19 cellular contexts compared by ENCODE assay signal in genomic region chr21:34166468-34166867, GRCh38.
DNase-seq lines count a peak whose midpoint lies in the region; TF ChIP-seq lines count a peak whose summit lies in the region.
"Had no signal": no experiment of that assay in that cellular context is flagged by ENCODE, and none has a peak within 500 bp of the region (broad histone marks: within the 10 kb centered on the region; RNA-seq: fewer than 3 reads in every experiment).

No MANE protein-coding gene starts in this region.

- H3K9me3 Mint-ChIP-seq in Calu3 (ENCODE audit: low read depth, unreplicated experiment) = peaks cover 12% of the 10 kb centered on the region
- peaks cover 2 to 94% (median 83%) of the 10 kb centered on the region in 8 donors for H3K9me3 Mint-ChIP-seq in CD4-positive, alpha-beta memory T cell

- intact Hi-C loops in Calu3 (cut with micrococcal nuclease; ENCODE audit: unreplicated experiment) (no loop called here), colonic mucosa (cut with DNase I) (no loop called here)
- intact Hi-C loops in CD4-positive, alpha-beta memory T cell (cut with micrococcal nuclease) = no loop called here

- CTCF ChIA-PET in Calu3 (lab: Charles Lee) = no interaction called here
- CTCF ChIA-PET in CD4-positive, alpha-beta memory T cell (lab: Charles Lee; ENCODE audit: partially characterized antibody) = interaction anchor here (0.6 to 1.7 kb wide), 3 partner anchors 9 to 242 kb away, joined by 3 to 5 read pairs (median 4); no protein-coding TSS in a partner anchor

- peak overlapping the region in 7 of 10 experiments; percentile 5 to 49 (median 23); a peak in 8 of 20 replicates for H3K4me3 ChIP-seq in BLaER1 treated with 17β-estradiol and CSF1 and Interleukin-3, amounts not matched to agents 10 nM and 100 nM
- H3K4me3 ChIP-seq in fibroblast of lung (replicated peaks in 1 of 4; ENCODE audit: control extremely low read depth in 1 of 4, insufficient read depth in 1 of 4, low read depth in 3 of 4, low read length in 4 of 4) (no peak overlapping the region), colonic mucosa (no peak overlapping the region)
- no peak overlapping the region for H3K4me3 ChIP-seq in CD4-positive, alpha-beta memory T cell (ENCODE audit: low read length in 2 of 2)
- H3K4me3 ChIP-seq: lung, suprapubic skin had no signal

- H3K9ac ChIP-seq in BLaER1 treated with 17β-estradiol and CSF1 and Interleukin-3, amounts not matched to agents 10 nM and 100 nM = no peak overlapping the region
- no peak overlapping the region for H3K9ac ChIP-seq in fibroblast of lung (ENCODE audit: insufficient read depth, low read length)
- H3K9ac ChIP-seq in colonic mucosa (ENCODE audit: low read depth in 2 of 2, low read length in 2 of 2) = no peak overlapping the region

- H3K4me1 ChIP-seq in BLaER1 treated with 17β-estradiol and CSF1 and Interleukin-3, amounts not matched to agents 10 nM and 100 nM = no peaks in the 10 kb centered on the region
- H3K4me1 ChIP-seq in fibroblast of lung (ENCODE audit: control insufficient read depth, extremely low read depth, insufficient read depth, low read length) = no peaks in the 10 kb centered on the region
- H3K4me1 ChIP-seq in colonic mucosa = no peaks in the 10 kb centered on the region
- no peaks in the 10 kb centered on the region for H3K4me1 ChIP-seq in CD4-positive, alpha-beta memory T cell (ENCODE audit: insufficient read depth, low read length)
- H3K4me1 ChIP-seq: suprapubic skin had no signal

- no peaks in the 10 kb centered on the region for H3K4me1 Mint-ChIP-seq in Calu3 (ENCODE audit: low read depth, unreplicated experiment)
- H3K4me1 Mint-ChIP-seq in CD4-positive, alpha-beta memory T cell = no peaks in the 10 kb centered on the region
- H3K4me1 Mint-ChIP-seq: activated naive CD8-positive, alpha-beta T cell treated with anti-CD3 and anti-CD28 coated beads, Interleukin-2, amount 10 ng/mL, durations not matched to agents 7 days and 5 days had no signal

- no peak overlapping the region for H2AFZ ChIP-seq in fibroblast of lung (ENCODE audit: low read length)
- H2AFZ ChIP-seq: hepatocyte had no signal

- no peak overlapping the region for H3K4me3 Mint-ChIP-seq in Calu3 (ENCODE audit: low read depth, unreplicated experiment)
- no peak overlapping the region for H3K4me3 Mint-ChIP-seq in CD4-positive, alpha-beta memory T cell
- H3K4me3 Mint-ChIP-seq: activated naive CD8-positive, alpha-beta T cell treated with anti-CD3 and anti-CD28 coated beads, Interleukin-2, amount 10 ng/mL, durations not matched to agents 7 days and 5 days; dendritic cell treated with granulocyte-macrophage colony-stimulating factor and Interleukin-4, amounts not matched to agents 40 ng/mL and 50 ng/mL, for 4 days had no signal

- no peaks in the 10 kb centered on the region for H3K27me3 Mint-ChIP-seq in Calu3 (ENCODE audit: unreplicated experiment)
- H3K27me3 Mint-ChIP-seq in CD4-positive, alpha-beta memory T cell = no peaks in the 10 kb centered on the region
- H3K27me3 Mint-ChIP-seq: activated naive CD8-positive, alpha-beta T cell treated with anti-CD3 and anti-CD28 coated beads, Interleukin-2, amount 10 ng/mL, durations not matched to agents 7 days and 5 days; dendritic cell treated with granulocyte-macrophage colony-stimulating factor and Interleukin-4, amounts not matched to agents 40 ng/mL and 50 ng/mL, for 4 days had no signal

- H3K36me3 Mint-ChIP-seq in Calu3 (ENCODE audit: insufficient read depth, unreplicated experiment) = no peaks in the 10 kb centered on the region
- H3K36me3 Mint-ChIP-seq in CD4-positive, alpha-beta memory T cell = peaks cover 50 to 57% of the 10 kb centered on the region in 2 donors

- DNase-seq in Calu3 (peak; percentile 4), OCI-M1 (lab: John Stamatoyannopoulos, UW) (peak; percentile 17), fibroblast of lung (ENCODE audit: low read depth in 2 of 2) (peak; percentile 12 to 23), HK-2 (ENCODE audit: unreplicated experiment) (no peak), colonic mucosa (no peak), SKM-1 treated with dmso at 0.1 percent for 144 hours (lab: John Stamatoyannopoulos, UW; ENCODE audit: unreplicated experiment) (no peak)
- DNase-seq in CD4-positive, alpha-beta memory T cell = no peak
- DNase-seq: activated naive CD8-positive, alpha-beta T cell treated with anti-CD3 and anti-CD28 coated beads, Interleukin-2, amount 10 ng/mL, durations not matched to agents 7 days and 5 days; AML-193; COR-L47; NCI-H1436; NCI-H2171; stimulated activated CD4-positive, alpha-beta T cell treated with anti-CD3 and anti-CD28 coated beads, Interleukin-15, amount 100 ng/mL, for 24 hours; WERI-Rb-1 had no signal

- H3K36me3 ChIP-seq in BLaER1 treated with 17β-estradiol and CSF1 and Interleukin-3, amounts not matched to agents 10 nM and 100 nM = peaks cover 30 to 89% (median 54%) of the 10 kb centered on the region in 11 experiments; a peak in 21 of 22 replicates
- no peaks in the 10 kb centered on the region for H3K36me3 ChIP-seq in fibroblast of lung (ENCODE audit: control insufficient read depth, insufficient read depth, low read length)
- H3K36me3 ChIP-seq in colonic mucosa = no peaks in the 10 kb centered on the region
- no peaks in the 10 kb centered on the region for H3K36me3 ChIP-seq in CD4-positive, alpha-beta memory T cell (ENCODE audit: insufficient read depth, low read length)
- H3K36me3 ChIP-seq: suprapubic skin, WERI-Rb-1 had no signal

- H3K27ac Mint-ChIP-seq in Calu3 (ENCODE audit: unreplicated experiment) = no peak overlapping the region
- H3K27ac Mint-ChIP-seq in CD4-positive, alpha-beta memory T cell = no peak overlapping the region
- H3K27ac Mint-ChIP-seq: activated naive CD8-positive, alpha-beta T cell treated with anti-CD3 and anti-CD28 coated beads, Interleukin-2, amount 10 ng/mL, durations not matched to agents 7 days and 5 days; dendritic cell treated with granulocyte-macrophage colony-stimulating factor and Interleukin-4, amounts not matched to agents 40 ng/mL and 50 ng/mL, for 4 days had no signal

- H3K9me3 ChIP-seq in BLaER1 treated with 17β-estradiol and CSF1 and Interleukin-3, amounts not matched to agents 10 nM and 100 nM (replicated peaks in 1 of 11) = peaks cover 97 to 100% (median 99%) of the 10 kb centered on the region in 11 experiments
- H3K9me3 ChIP-seq in fibroblast of lung (ENCODE audit: control insufficient read depth, insufficient read depth, low read depth, low read length) (peaks cover 5% of the 10 kb centered on the region), colonic mucosa (peaks cover 11% of the 10 kb centered on the region)
- peaks cover 8 to 32% of the 10 kb centered on the region in 2 donors for H3K9me3 ChIP-seq in CD4-positive, alpha-beta memory T cell (ENCODE audit: control insufficient read depth in 1 of 2, low read length in 2 of 2)

- no peaks in the 10 kb centered on the region for H3K79me2 ChIP-seq in fibroblast of lung (ENCODE audit: control insufficient read depth, insufficient read depth, low read length)
- H3K79me2 ChIP-seq: hepatocyte had no signal

- H4K20me1 ChIP-seq in BLaER1 treated with 17β-estradiol and CSF1 and Interleukin-3, amounts not matched to agents 10 nM and 100 nM = no peaks in the 10 kb centered on the region
- H4K20me1 ChIP-seq in fibroblast of lung (ENCODE audit: control insufficient read depth, extremely low read depth, insufficient read depth, low read length) = no peaks in the 10 kb centered on the region

- no peak overlapping the region for H3K4me2 ChIP-seq in BLaER1 treated with 17β-estradiol and CSF1 and Interleukin-3, amounts not matched to agents 10 nM and 100 nM
- no peak overlapping the region for H3K4me2 ChIP-seq in fibroblast of lung (ENCODE audit: extremely low read depth, insufficient read depth, low read length)
- H3K4me2 ChIP-seq: hepatocyte had no signal

- H3K27ac ChIP-seq in BLaER1 treated with 17β-estradiol and CSF1 and Interleukin-3, amounts not matched to agents 10 nM and 100 nM = no peak overlapping the region
- H3K27ac ChIP-seq in fibroblast of lung (ENCODE audit: insufficient read depth, low read length) (no peak overlapping the region), colonic mucosa (no peak overlapping the region)
- no peak overlapping the region for H3K27ac ChIP-seq in CD4-positive, alpha-beta memory T cell (ENCODE audit: low read depth, low read length)
- H3K27ac ChIP-seq: hepatocyte, suprapubic skin, WERI-Rb-1 had no signal

- POLR2A ChIA-PET in CD4-positive, alpha-beta memory T cell (lab: Charles Lee; ENCODE audit: partially characterized antibody) = no interaction called here

- no TSS peak for BruUV-seq in Calu3 (replicated peaks; lab: Mats Ljungman, UMichigan)

- TF ChIP-seq CTCF in Calu3 (IDR thresholded peaks at IDR 0.05; ENCODE audit: unreplicated experiment) (no peak), fibroblast of lung (conservative IDR thresholded peaks at IDR 0.05 in 1 of 2, IDR thresholded peaks at IDR 0.05 in 1 of 2; ENCODE audit: low read depth in 1 of 2, low read length in 2 of 2) (no peak), colonic mucosa (IDR thresholded peaks at IDR 0.05) (no peak)

- no peaks in the 10 kb centered on the region for H3K27me3 ChIP-seq in BLaER1 treated with 17β-estradiol and CSF1 and Interleukin-3, amounts not matched to agents 10 nM and 100 nM
- no peaks in the 10 kb centered on the region for H3K27me3 ChIP-seq in fibroblast of lung (ENCODE audit: control insufficient read depth, insufficient read depth, low read length)
- no peaks in the 10 kb centered on the region for H3K27me3 ChIP-seq in colonic mucosa
- no peaks in the 10 kb centered on the region for H3K27me3 ChIP-seq in CD4-positive, alpha-beta memory T cell (ENCODE audit: insufficient read depth, low read length)
- H3K27me3 ChIP-seq: hepatocyte, suprapubic skin had no signal

Comparison
In these comparisons a context has a peak if more than half of its experiments do, and no peak if none do; other contexts are left out.
1. H3K4me3 ChIP-seq: peak in BLaER1 treated with 17β-estradiol and CSF1 and Interleukin-3, amounts not matched to agents 10 nM and 100 nM (7 of 10); none in fibroblast of lung (0 of 4), colonic mucosa (single experiment) and CD4-positive, alpha-beta memory T cell (0 of 2).
2. DNase-seq: peak in Calu3 (single experiment), OCI-M1 (single experiment) and fibroblast of lung (2 of 2); none in HK-2 (single experiment), colonic mucosa (single experiment), CD4-positive, alpha-beta memory T cell (0 of 5) and SKM-1 treated with dmso at 0.1 percent for 144 hours (single experiment).